Comparison of ENCODE assay signal across 1 cellular context in genomic region chr2:65231892-65232477, GRCh38.
TF ChIP-seq lines count a peak whose summit lies in the region.

No MANE protein-coding gene starts in this region.

TF ChIP-seq in K562, 482 proteins besides CTCF, POLR2A, EP300 and RAD21 (continued from another document and continues in another):
- TF ChIP-seq ZNF280A (IDR thresholded peaks at IDR 0.05; ENCODE audit: low read depth, partially characterized antibody): no peak
- TF ChIP-seq PCBP2 (IDR thresholded peaks at IDR 0.05; ENCODE audit: low read depth, low read length, poor library complexity, severe bottlenecking): no peak
- no peak for TF ChIP-seq EZH2 (IDR thresholded peaks at IDR 0.05; ENCODE audit: borderline replicate concordance, low read depth, low read length)
- TF ChIP-seq KDM1A (IDR thresholded peaks at IDR 0.05): no peak
- TF ChIP-seq KAT2B (IDR thresholded peaks at IDR 0.05; ENCODE audit: low read depth, low read length): no peak
- TF ChIP-seq MAZ (CRISPR knock-in tag; conservative IDR thresholded peaks at IDR 0.05 in 1 of 2, IDR thresholded peaks at IDR 0.05 in 1 of 2): 0 out of 4 replicates have a peak, but pooled peaks of 1 of the 2 experiments have one; percentile 33
- TF ChIP-seq NCOR1 (IDR thresholded peaks at IDR 0.05): no peak
- no peak for TF ChIP-seq ZNF24 (IDR thresholded peaks at IDR 0.05)
- no peak for TF ChIP-seq ZSCAN32 (CRISPR knock-in tag; IDR thresholded peaks at IDR 0.05)
- no peak for TF ChIP-seq ZC3H8 (IDR thresholded peaks at IDR 0.05)
- TF ChIP-seq YBX1 (IDR thresholded peaks at IDR 0.05): no peak
- peak; percentile 94 for TF ChIP-seq ZNF592 (IDR thresholded peaks at IDR 0.05)
- TF ChIP-seq SNAPC5 (CRISPR knock-in tag; IDR thresholded peaks at IDR 0.05): no peak
- 0 out of 2 replicates have a peak, but pooled peaks have one; percentile 54 for TF ChIP-seq CEBPB (tag; IDR thresholded peaks at IDR 0.05)
- no peak for TF ChIP-seq TAF9B (IDR thresholded peaks at IDR 0.05; ENCODE audit: partially characterized antibody)
- no peak for TF ChIP-seq IRF9 (tag; IDR thresholded peaks at IDR 0.05)
- no peak for TF ChIP-seq PRMT5 (CRISPR knock-in tag; IDR thresholded peaks at IDR 0.05)
- TF ChIP-seq CREB1 (IDR thresholded peaks at IDR 0.05): 0 out of 2 replicates have a peak, but pooled peaks have one; percentile 27
- no peak for TF ChIP-seq CREB1 (CRISPR knock-in tag; IDR thresholded peaks at IDR 0.05)
- no peak for TF ChIP-seq SRSF9 (IDR thresholded peaks at IDR 0.05; ENCODE audit: borderline replicate concordance, low read depth, low read length)
- TF ChIP-seq ZNF217 (CRISPR knock-in tag; IDR thresholded peaks at IDR 0.05): no peak
- TF ChIP-seq, protein P1, sequence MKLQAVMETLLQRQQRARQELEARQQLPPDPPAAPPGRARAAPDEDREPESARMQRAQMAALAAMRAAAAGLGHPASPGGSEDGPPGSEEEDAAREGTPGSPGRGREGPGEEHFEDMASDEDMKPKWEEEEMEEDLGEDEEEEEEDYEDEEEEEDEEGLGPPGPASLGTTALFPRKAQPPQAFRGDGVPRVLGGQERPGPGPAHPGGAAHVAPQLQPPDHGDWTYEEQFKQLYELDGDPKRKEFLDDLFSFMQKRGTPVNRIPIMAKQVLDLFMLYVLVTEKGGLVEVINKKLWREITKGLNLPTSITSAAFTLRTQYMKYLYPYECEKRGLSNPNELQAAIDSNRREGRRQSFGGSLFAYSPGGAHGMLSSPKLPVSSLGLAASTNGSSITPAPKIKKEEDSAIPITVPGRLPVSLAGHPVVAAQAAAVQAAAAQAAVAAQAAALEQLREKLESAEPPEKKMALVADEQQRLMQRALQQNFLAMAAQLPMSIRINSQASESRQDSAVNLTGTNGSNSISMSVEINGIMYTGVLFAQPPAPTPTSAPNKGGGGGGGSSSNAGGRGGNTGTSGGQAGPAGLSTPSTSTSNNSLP (IDR thresholded peaks at IDR 0.05; ENCODE audit: borderline replicate concordance, low read depth, low read length): no peak
- no peak for TF ChIP-seq SMARCB1 (IDR thresholded peaks at IDR 0.05; ENCODE audit: insufficient read length, low read depth)
- no peak for TF ChIP-seq ZSCAN29 (IDR thresholded peaks at IDR 0.05)
- TF ChIP-seq CBX8 (IDR thresholded peaks at IDR 0.05; ENCODE audit: borderline replicate concordance, extremely low read depth, low read depth, low read length, poor library complexity, severe bottlenecking): no peak
- no peak for TF ChIP-seq HMG20B (CRISPR knock-in tag; IDR thresholded peaks at IDR 0.05)
- TF ChIP-seq TCF7L2 (IDR thresholded peaks at IDR 0.05; ENCODE audit: low read depth, low read length): no peak
- no peak for TF ChIP-seq LEF1 (IDR thresholded peaks at IDR 0.05)
- peak; percentile 59 for TF ChIP-seq EP400 (IDR thresholded peaks at IDR 0.05)
- TF ChIP-seq ZNF212 (CRISPR knock-in tag; IDR thresholded peaks at IDR 0.05): no peak
- TF ChIP-seq CHD4 (IDR thresholded peaks at IDR 0.05; ENCODE audit: insufficient read depth, insufficient replicate concordance, low read depth, low read length, poor library complexity, severe bottlenecking): no peak
- TF ChIP-seq, protein P2, sequence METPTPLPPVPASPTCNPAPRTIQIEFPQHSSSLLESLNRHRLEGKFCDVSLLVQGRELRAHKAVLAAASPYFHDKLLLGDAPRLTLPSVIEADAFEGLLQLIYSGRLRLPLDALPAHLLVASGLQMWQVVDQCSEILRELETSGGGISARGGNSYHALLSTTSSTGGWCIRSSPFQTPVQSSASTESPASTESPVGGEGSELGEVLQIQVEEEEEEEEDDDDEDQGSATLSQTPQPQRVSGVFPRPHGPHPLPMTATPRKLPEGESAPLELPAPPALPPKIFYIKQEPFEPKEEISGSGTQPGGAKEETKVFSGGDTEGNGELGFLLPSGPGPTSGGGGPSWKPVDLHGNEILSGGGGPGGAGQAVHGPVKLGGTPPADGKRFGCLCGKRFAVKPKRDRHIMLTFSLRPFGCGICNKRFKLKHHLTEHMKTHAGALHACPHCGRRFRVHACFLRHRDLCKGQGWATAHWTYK (CRISPR knock-in tag; IDR thresholded peaks at IDR 0.05): peak; percentile 66; the same call in 1 of the 2 replicates
- no peak for TF ChIP-seq HNRNPLL (IDR thresholded peaks at IDR 0.05; ENCODE audit: low read depth, low read length, poor library complexity, severe bottlenecking)
- TF ChIP-seq RAD51 (IDR thresholded peaks at IDR 0.05; ENCODE audit: borderline replicate concordance, low read depth): peak; percentile 75
- peak; percentile 82; the same call in 1 of the 2 replicates for TF ChIP-seq HDAC8 (tag; IDR thresholded peaks at IDR 0.05)
- no peak for TF ChIP-seq ZNF77 (CRISPR knock-in tag; IDR thresholded peaks at IDR 0.05)
- no peak for TF ChIP-seq SIN3B (IDR thresholded peaks at IDR 0.05; ENCODE audit: low read depth)
- no peak for TF ChIP-seq CREBBP (IDR thresholded peaks at IDR 0.05; ENCODE audit: low read depth, low read length)
- TF ChIP-seq KLF16 (IDR thresholded peaks at IDR 0.05): no peak
- TF ChIP-seq, protein P3, sequence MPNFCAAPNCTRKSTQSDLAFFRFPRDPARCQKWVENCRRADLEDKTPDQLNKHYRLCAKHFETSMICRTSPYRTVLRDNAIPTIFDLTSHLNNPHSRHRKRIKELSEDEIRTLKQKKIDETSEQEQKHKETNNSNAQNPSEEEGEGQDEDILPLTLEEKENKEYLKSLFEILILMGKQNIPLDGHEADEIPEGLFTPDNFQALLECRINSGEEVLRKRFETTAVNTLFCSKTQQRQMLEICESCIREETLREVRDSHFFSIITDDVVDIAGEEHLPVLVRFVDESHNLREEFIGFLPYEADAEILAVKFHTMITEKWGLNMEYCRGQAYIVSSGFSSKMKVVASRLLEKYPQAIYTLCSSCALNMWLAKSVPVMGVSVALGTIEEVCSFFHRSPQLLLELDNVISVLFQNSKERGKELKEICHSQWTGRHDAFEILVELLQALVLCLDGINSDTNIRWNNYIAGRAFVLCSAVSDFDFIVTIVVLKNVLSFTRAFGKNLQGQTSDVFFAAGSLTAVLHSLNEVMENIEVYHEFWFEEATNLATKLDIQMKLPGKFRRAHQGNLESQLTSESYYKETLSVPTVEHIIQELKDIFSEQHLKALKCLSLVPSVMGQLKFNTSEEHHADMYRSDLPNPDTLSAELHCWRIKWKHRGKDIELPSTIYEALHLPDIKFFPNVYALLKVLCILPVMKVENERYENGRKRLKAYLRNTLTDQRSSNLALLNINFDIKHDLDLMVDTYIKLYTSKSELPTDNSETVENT (CRISPR knock-in tag; IDR thresholded peaks at IDR 0.05): no peak
- peak; percentile 70; the same call in 1 of the 2 replicates for TF ChIP-seq NFRKB (IDR thresholded peaks at IDR 0.05; ENCODE audit: low read depth)
- no peak for TF ChIP-seq PHF21A (IDR thresholded peaks at IDR 0.05; ENCODE audit: borderline replicate concordance, low read depth)
- TF ChIP-seq COPS2 (conservative IDR thresholded peaks at IDR 0.05): no peak
- TF ChIP-seq ZNF707 (CRISPR knock-in tag; conservative IDR thresholded peaks at IDR 0.05): no peak
- TF ChIP-seq ZNF274 (IDR thresholded peaks at IDR 0.05; ENCODE audit: borderline replicate concordance, low read depth, low read length): no peak
- TF ChIP-seq, protein P4, sequence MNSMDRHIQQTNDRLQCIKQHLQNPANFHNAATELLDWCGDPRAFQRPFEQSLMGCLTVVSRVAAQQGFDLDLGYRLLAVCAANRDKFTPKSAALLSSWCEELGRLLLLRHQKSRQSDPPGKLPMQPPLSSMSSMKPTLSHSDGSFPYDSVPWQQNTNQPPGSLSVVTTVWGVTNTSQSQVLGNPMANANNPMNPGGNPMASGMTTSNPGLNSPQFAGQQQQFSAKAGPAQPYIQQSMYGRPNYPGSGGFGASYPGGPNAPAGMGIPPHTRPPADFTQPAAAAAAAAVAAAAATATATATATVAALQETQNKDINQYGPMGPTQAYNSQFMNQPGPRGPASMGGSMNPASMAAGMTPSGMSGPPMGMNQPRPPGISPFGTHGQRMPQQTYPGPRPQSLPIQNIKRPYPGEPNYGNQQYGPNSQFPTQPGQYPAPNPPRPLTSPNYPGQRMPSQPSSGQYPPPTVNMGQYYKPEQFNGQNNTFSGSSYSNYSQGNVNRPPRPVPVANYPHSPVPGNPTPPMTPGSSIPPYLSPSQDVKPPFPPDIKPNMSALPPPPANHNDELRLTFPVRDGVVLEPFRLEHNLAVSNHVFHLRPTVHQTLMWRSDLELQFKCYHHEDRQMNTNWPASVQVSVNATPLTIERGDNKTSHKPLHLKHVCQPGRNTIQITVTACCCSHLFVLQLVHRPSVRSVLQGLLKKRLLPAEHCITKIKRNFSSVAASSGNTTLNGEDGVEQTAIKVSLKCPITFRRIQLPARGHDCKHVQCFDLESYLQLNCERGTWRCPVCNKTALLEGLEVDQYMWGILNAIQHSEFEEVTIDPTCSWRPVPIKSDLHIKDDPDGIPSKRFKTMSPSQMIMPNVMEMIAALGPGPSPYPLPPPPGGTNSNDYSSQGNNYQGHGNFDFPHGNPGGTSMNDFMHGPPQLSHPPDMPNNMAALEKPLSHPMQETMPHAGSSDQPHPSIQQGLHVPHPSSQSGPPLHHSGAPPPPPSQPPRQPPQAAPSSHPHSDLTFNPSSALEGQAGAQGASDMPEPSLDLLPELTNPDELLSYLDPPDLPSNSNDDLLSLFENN (IDR thresholded peaks at IDR 0.05; ENCODE audit: low read depth in 2 of 2, low read length in 2 of 2): no peak
- no peak for TF ChIP-seq THAP7 (CRISPR knock-in tag; IDR thresholded peaks at IDR 0.05)
- TF ChIP-seq ETV5 (CRISPR knock-in tag; IDR thresholded peaks at IDR 0.05; ENCODE audit: low read depth): no peak
- TF ChIP-seq MYBL2 (IDR thresholded peaks at IDR 0.05; ENCODE audit: low read depth): no peak
- no peak for TF ChIP-seq MYBL2 (CRISPR knock-in tag; IDR thresholded peaks at IDR 0.05; ENCODE audit: borderline replicate concordance)
- no peak for TF ChIP-seq SP1 (CRISPR knock-in tag; IDR thresholded peaks at IDR 0.05)
- TF ChIP-seq DEAF1 (CRISPR knock-in tag; IDR thresholded peaks at IDR 0.05): no peak
- no peak for TF ChIP-seq ZNF384 (IDR thresholded peaks at IDR 0.05; ENCODE audit: low read depth, low read length)
- no peak for TF ChIP-seq NCOA6 (IDR thresholded peaks at IDR 0.05)
